23 cellular contexts compared by ENCODE assay signal in genomic region chr10:130112821-130113220, GRCh38.
"Had no signal": no experiment of that assay in that cellular context is flagged by ENCODE, and none has a peak within 500 bp of the region (broad histone marks: within the 10 kb centered on the region; RNA-seq: fewer than 3 reads in every experiment).

No MANE protein-coding gene starts in this region.

- H3K27ac ChIP-seq: colonic mucosa, esophagus muscularis mucosa, left lung, vagina had no signal

- H3K27ac Mint-ChIP-seq: mesothelial cell of epicardium, progenitor cell of endocrine pancreas had no signal

- H3K4me3 ChIP-seq: colonic mucosa, esophagus muscularis mucosa, vagina had no signal

- H3K27me3 ChIP-seq: colonic mucosa, dorsolateral prefrontal cortex, esophagus muscularis mucosa, left lung, testis, vagina had no signal

- H3K36me3 Mint-ChIP-seq: T-cell had no signal

- H3K27me3 Mint-ChIP-seq: activated CD4-positive, alpha-beta memory T cell treated with anti-CD3 and anti-CD28 coated beads for 36 hours; activated CD4-positive, alpha-beta T cell treated with anti-CD3 and anti-CD28 coated beads for 36 hours; effector memory CD8-positive, alpha-beta T cell; naive thymus-derived CD8-positive, alpha-beta T cell; progenitor cell of endocrine pancreas; T-cell had no signal

- H3K9me3 ChIP-seq: colonic mucosa, testis, vagina had no signal

- H3K36me3 ChIP-seq: colonic mucosa, esophagus muscularis mucosa, left lung, vagina had no signal

- ATAC-seq: activated CD4-positive, alpha-beta T cell treated with anti-CD3 and anti-CD28 coated beads for 36 hours; effector memory CD8-positive, alpha-beta T cell; left lung; naive thymus-derived CD8-positive, alpha-beta T cell; T-cell had no signal

- DNase-seq: activated CD4-positive, alpha-beta memory T cell treated with anti-CD3 and anti-CD28 coated beads for 36 hours; activated CD4-positive, alpha-beta T cell treated with anti-CD3 and anti-CD28 coated beads for 36 hours; activated effector memory CD4-positive, alpha-beta T cell treated with Interleukin-2 at 50 U/mL for 16 hours; activated naive CD4-positive, alpha-beta T cell treated with anti-CD3 and anti-CD28 coated beads, Interleukin-2, amount 50 U/mL, for 16 hours; colonic mucosa; dorsolateral prefrontal cortex; effector memory CD8-positive, alpha-beta T cell; hippocampal formation; kidney glomerular epithelial cell; left lung; naive thymus-derived CD8-positive, alpha-beta T cell; retina; stimulated activated CD4-positive, alpha-beta T cell treated with anti-CD3 and anti-CD28 coated beads, Interleukin-2, amount 100 ng/mL, for 48 hours; stimulated activated CD8-positive, alpha-beta memory T cell treated with anti-CD3 and anti-CD28 coated beads, Interleukin-4, amount 100 ng/mL, for 48 hours; stimulated activated naive CD4-positive, alpha-beta T cell; T-cell; T-helper 9 cell; testis; trophoblast cell had no signal

- H3K4me1 ChIP-seq: testis had no signal
